Comparison of ENCODE assay signal across 24 cellular contexts in the genomic region with DNA sequence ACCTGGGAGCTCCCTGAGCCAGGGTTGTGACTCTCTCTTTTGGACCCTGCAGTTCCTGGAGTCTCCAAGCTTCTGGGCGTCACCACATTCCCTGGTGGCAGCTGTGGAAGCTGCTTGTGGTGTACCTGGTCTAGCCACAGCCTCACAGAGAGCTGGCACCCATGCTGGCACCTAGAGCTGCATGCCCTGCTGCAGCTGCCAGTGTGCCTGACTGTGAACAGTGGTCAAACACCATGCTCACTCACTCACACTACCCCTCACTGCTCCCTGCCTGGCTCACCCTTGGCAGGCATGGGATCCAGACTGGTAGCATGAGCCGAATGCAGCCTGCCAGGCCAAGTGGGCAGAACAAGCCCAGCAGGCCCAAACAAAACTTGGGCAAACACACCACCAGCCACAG.
"Had no signal": no experiment of that assay in that cellular context is flagged by ENCODE, and none has a peak within 500 bp of the region (broad histone marks: within the 10 kb centered on the region; RNA-seq: fewer than 3 reads in every experiment).

No MANE protein-coding gene starts in this region.

- H3K4me2 ChIP-seq: neural progenitor cell had no signal

- H3K9ac ChIP-seq: neural progenitor cell, parathyroid adenoma had no signal

- H3K4me1 ChIP-seq: neural progenitor cell, parathyroid adenoma, psoas muscle, right lobe of liver, sigmoid colon, stomach, thyroid gland, tibial nerve, upper lobe of left lung, vagina had no signal

- H3K4me3 ChIP-seq: neural progenitor cell, ovary, psoas muscle, right lobe of liver, sigmoid colon, stomach, thoracic aorta, thyroid gland, tibial nerve, upper lobe of left lung, vagina had no signal

- H3K27ac ChIP-seq: neural progenitor cell, neutrophil, ovary, parathyroid adenoma, psoas muscle, right lobe of liver, sigmoid colon, stomach, thoracic aorta, thyroid gland, tibial nerve, upper lobe of left lung, vagina had no signal

- H2AFZ ChIP-seq: neural progenitor cell, parathyroid adenoma had no signal

- H3K36me3 ChIP-seq: neural progenitor cell, neutrophil, ovary, right lobe of liver, sigmoid colon, stomach, thoracic aorta, thyroid gland, upper lobe of left lung, vagina had no signal

- H3K9me3 ChIP-seq: ovary, psoas muscle, right lobe of liver, sigmoid colon, thoracic aorta, thyroid gland, tibial nerve, vagina had no signal

- ATAC-seq: natural killer cell; psoas muscle; stimulated activated naive B cell treated with anti-CD40 and anti-IgM and Interleukin-4, amounts not matched to agents 10 μg/mL and 1 μg/mL and 100 μg/mL, for 72 hours had no signal

- DNase-seq: natural killer cell; nucleus accumbens; ovary; psoas muscle; right cardiac atrium; right lobe of liver; sigmoid colon; small intestine; stimulated activated CD4-positive, alpha-beta T cell treated with anti-CD3 and anti-CD28 coated beads, Interleukin-15, amount 100 ng/mL, for 24 hours; stimulated activated CD4-positive, alpha-beta T cell treated with anti-CD3 and anti-CD28 coated beads, Interleukin-2, amount 100 ng/mL, for 24 hours; stimulated activated CD4-positive, alpha-beta T cell treated with anti-CD3 and anti-CD28 coated beads, Interleukin-2, amount 100 ng/mL, for 48 hours; stimulated activated CD4-positive, alpha-beta T cell treated with anti-CD3 and anti-CD28 coated beads, Interleukin-4, amount 100 ng/mL, for 24 hours; stimulated activated naive B cell treated with anti-CD40 and anti-IgM and Interleukin-4, amounts not matched to agents 10 μg/mL and 1 μg/mL and 100 μg/mL, for 72 hours; stimulated activated naive CD4-positive, alpha-beta T cell treated with Interleukin-2 at 50 U/mL for 16 hours; stomach; thyroid gland; trophoblast cell had no signal

- H3K27me3 ChIP-seq: neural progenitor cell, neutrophil, ovary, right lobe of liver, sigmoid colon, stomach, thyroid gland, tibial nerve, upper lobe of left lung, vagina had no signal
